12 cellular contexts compared by ENCODE assay signal in the genomic region with DNA sequence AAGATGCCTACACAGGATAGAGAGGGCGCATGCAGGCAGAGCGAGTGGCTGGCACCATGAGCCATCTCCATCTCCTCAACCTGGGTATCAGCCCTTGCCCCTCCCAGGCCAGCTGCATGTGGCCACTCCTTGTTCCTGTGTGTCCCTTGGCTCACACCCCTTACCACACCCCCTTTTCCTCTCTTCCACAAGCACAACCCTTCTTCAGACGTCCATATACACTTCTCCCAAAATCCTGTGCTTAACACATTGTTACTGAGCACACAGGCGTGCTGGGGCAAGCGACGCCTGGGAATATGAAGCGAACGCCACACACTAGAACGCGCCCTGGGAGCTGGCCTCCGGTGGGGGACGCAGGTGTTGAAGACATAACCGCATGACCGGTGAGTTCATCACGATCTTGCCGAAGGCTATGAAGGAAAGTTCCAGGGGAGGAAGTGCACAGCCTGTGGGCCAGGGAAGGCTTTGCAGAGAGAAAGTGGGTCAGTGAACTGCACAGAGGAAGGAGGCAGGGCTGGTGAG. TPM values are rescaled to one million over a fixed set of nuclear protein-coding genes. Genes with fewer than 3 reads are reported as not detected.
DNase-seq lines count a peak whose midpoint lies in the region; ATAC-seq and TF ChIP-seq lines count a peak whose summit lies in the region.
"Had no signal": no experiment of that assay in that cellular context is flagged by ENCODE, and none has a peak within 500 bp of the region (broad histone marks: within the 10 kb centered on the region; RNA-seq: fewer than 3 reads in every experiment).

No MANE protein-coding gene starts in this region.

- H3K36me3 ChIP-seq in RWPE2 (ENCODE audit: low read depth): no peaks in the 10 kb centered on the region
- H3K36me3 ChIP-seq in thymus (ENCODE audit: control insufficient read depth, insufficient read depth): no peaks in the 10 kb centered on the region
- H3K36me3 ChIP-seq: right atrium auricular region, suprapubic skin had no signal

- WGBS in thymus: 84% methylated on average over 16 of the region's 16 CpGs

- H3K27me3 ChIP-seq in RWPE2 (ENCODE audit: insufficient read depth, poor library complexity, severe bottlenecking) (no peaks in the 10 kb centered on the region), thymus (ENCODE audit: control insufficient read depth, insufficient read depth) (no peaks in the 10 kb centered on the region)
- H3K27me3 ChIP-seq: body of pancreas, right atrium auricular region, suprapubic skin had no signal

- peak; percentile 92 for ATAC-seq in RWPE2 (ENCODE audit: low read depth)
- ATAC-seq in esophagus mucosa: peak; percentile 78
- ATAC-seq in GM19397 (IDR thresholded peaks at IDR 0.05; ENCODE audit: unreplicated experiment): no peak
- no peak for ATAC-seq in GM21381 (IDR thresholded peaks at IDR 0.05; ENCODE audit: unreplicated experiment)
- ATAC-seq: activated CD4-positive, alpha-beta T cell treated with anti-CD3 and anti-CD28 coated beads for 36 hours; body of pancreas had no signal

- TF ChIP-seq CTCF in RWPE2 (IDR thresholded peaks at IDR 0.05; ENCODE audit: poor library complexity, severe bottlenecking): peak; percentile 72

- H3K4me3 ChIP-seq in RWPE2 (ENCODE audit: severe bottlenecking) (no peak overlapping the region), thymus (ENCODE audit: low read length) (no peak overlapping the region)
- H3K4me3 ChIP-seq: body of pancreas, right atrium auricular region, suprapubic skin had no signal

- peak overlapping the region; percentile 45 for H3K27ac ChIP-seq in RWPE2 (ENCODE audit: poor library complexity, severe bottlenecking)
- H3K27ac ChIP-seq in thymus (ENCODE audit: low read depth): peak overlapping the region; percentile 57
- H3K27ac ChIP-seq: body of pancreas, right atrium auricular region, suprapubic skin had no signal

- DNase-seq in NCI-H2171 treated with DMSO at 0.1 percent for 48 hours (lab: John Stamatoyannopoulos, UW) (peak; percentile 17), NCI-H2171 (lab: John Stamatoyannopoulos, UW) (no peak), RWPE2 (ENCODE audit: low spot score) (peak; percentile 91), putamen (ENCODE audit: low spot score) (no peak)
- DNase-seq: activated CD4-positive, alpha-beta T cell treated with anti-CD3 and anti-CD28 coated beads for 36 hours; body of pancreas had no signal

- H3K4me1 ChIP-seq in RWPE2 (ENCODE audit: insufficient read depth, poor library complexity, severe bottlenecking) (peaks cover 20% of the 10 kb centered on the region), thymus (ENCODE audit: control insufficient read depth, insufficient read depth, low read length) (peaks cover 2% of the 10 kb centered on the region)

- H3K9me3 ChIP-seq in RWPE2 (ENCODE audit: severe bottlenecking): no peaks in the 10 kb centered on the region
- no peaks in the 10 kb centered on the region for H3K9me3 ChIP-seq in thymus (ENCODE audit: control insufficient read depth)
- H3K9me3 ChIP-seq: body of pancreas, right atrium auricular region, suprapubic skin had no signal

RNA-seq across cellular contexts. Expression of gene KIAA0232, which starts 19.1 kb away (rescaled TPM):
- 20.9 TPM for total RNA-seq in esophagus mucosa
- polyA plus RNA-seq in thymus: 10.5 TPM

RNA-seq across cellular contexts. Expression of gene BLOC1S4, which starts 47.4 kb away (rescaled TPM):
- total RNA-seq in esophagus mucosa: 9.8 TPM
- polyA plus RNA-seq in thymus: 23.4 TPM

RNA-seq across cellular contexts. Expression of gene MRFAP1L1, which starts 53.7 kb away (rescaled TPM):
- 28.1 TPM for total RNA-seq in esophagus mucosa
- 103 TPM for polyA plus RNA-seq in thymus

Comparison
In these comparisons a context has a peak if more than half of its experiments do, and no peak if none do; other contexts are left out.
1. DNase-seq: peak in NCI-H2171 treated with DMSO at 0.1 percent for 48 hours (single experiment) and RWPE2 (single experiment); none in NCI-H2171 (single experiment) and putamen (single experiment).
2. ATAC-seq: peak in RWPE2 (single experiment) and esophagus mucosa (single experiment); none in GM19397 (single experiment) and GM21381 (single experiment).